23 cellular contexts compared by ENCODE assay signal in genomic region chr16:15532825-15533224, GRCh38.
"Had no signal": no experiment of that assay in that cellular context is flagged by ENCODE, and none has a peak within 500 bp of the region (broad histone marks: within the 10 kb centered on the region; RNA-seq: fewer than 3 reads in every experiment).

No MANE protein-coding gene starts in this region.

- H3K9me3 ChIP-seq: MG63, SK-N-SH had no signal

- H3K36me3 ChIP-seq: MG63 had no signal

- H3K9me3 Mint-ChIP-seq: T-cell had no signal

- H3K4me3 Mint-ChIP-seq: T-cell had no signal

- H3K27ac ChIP-seq: RWPE1 had no signal

- H3K27ac Mint-ChIP-seq: T-cell had no signal

- H3K27me3 Mint-ChIP-seq: IgD-negative memory B cell had no signal

- H3K27me3 ChIP-seq: MG63 had no signal

- H3K4me1 Mint-ChIP-seq: T-cell had no signal

- H3K36me3 Mint-ChIP-seq: IgD-negative memory B cell, T-cell had no signal

- ATAC-seq: Panc1, PC-3, T-cell had no signal

- DNase-seq: KBM-7, MG63, NCI-H1092, NCI-H1105 treated with DMSO at 0.1 percent for 48 hours, NCI-H1436, NCI-H187, NCI-H2029, NCI-H2081 treated with DMSO at 0.1 percent for 48 hours, NCI-H2171, NCI-H226, NCI-H446, NCI-H510A, NCI-H524 treated with DMSO at 0.1 percent for 48 hours, NCI-H69, NCI-H774, PC-3, SHP77, SK-N-SH, SW 1271, T-cell had no signal

- H3K9ac ChIP-seq: SK-N-SH had no signal

- H3K4me2 ChIP-seq: SK-N-SH had no signal

- H3K4me3 ChIP-seq: MG63 had no signal
